Comparison of ENCODE assay signal across 1 cellular context in genomic region chr13:93226623-93227279, GRCh38.
TF ChIP-seq lines count a peak whose summit lies in the region.

Gene GPC6, plus strand, starts transcription at chr13:93226807.

TF ChIP-seq in HepG2, 621 proteins besides CTCF, POLR2A, EP300 and RAD21 (continued from another document):
- TF ChIP-seq THAP9 (CRISPR knock-in tag; IDR thresholded peaks at IDR 0.05; ENCODE audit: borderline replicate concordance) (no peak), ZNF276 (CRISPR knock-in tag; IDR thresholded peaks at IDR 0.05; ENCODE audit: low read depth) (no peak), HNF1B (CRISPR knock-in tag; IDR thresholded peaks at IDR 0.05) (0 out of 2 replicates have a peak, but pooled peaks have one; percentile 11), FOXA1 (IDR thresholded peaks at IDR 0.05) (no peak), FOXA1 (CRISPR knock-in tag; IDR thresholded peaks at IDR 0.05) (no peak), KLF11 (CRISPR knock-in tag; IDR thresholded peaks at IDR 0.05) (no peak), ZNF75D (CRISPR knock-in tag; IDR thresholded peaks at IDR 0.05; ENCODE audit: borderline replicate concordance) (no peak), POLR2AphosphoS5 (IDR thresholded peaks at IDR 0.05; ENCODE audit: low read depth, low read length) (peak; percentile 59), ATF2 (CRISPR knock-in tag; IDR thresholded peaks at IDR 0.05) (no peak), CBX1 (IDR thresholded peaks at IDR 0.05; ENCODE audit: low read depth) (no peak), ATF3 (CRISPR knock-in tag; IDR thresholded peaks at IDR 0.05) (no peak)
